20 cellular contexts compared by ENCODE assay signal in genomic region chr11:89355649-89356048, GRCh38.
A peak's percentile ranks its signal among the peaks of the same experiment; 100 is the strongest.
DNase-seq lines count a peak whose midpoint lies in the region; ATAC-seq, FAIRE-seq and TF ChIP-seq lines count a peak whose summit lies in the region.
"Had no signal": no experiment of that assay in that cellular context is flagged by ENCODE, and none has a peak within 500 bp of the region (broad histone marks: within the 10 kb centered on the region; RNA-seq: fewer than 3 reads in every experiment).

No MANE protein-coding gene starts in this region.

- H3K36me3 Mint-ChIP-seq in astrocyte (ENCODE audit: low read depth, unreplicated experiment): peaks cover 2% of the 10 kb centered on the region
- H3K36me3 Mint-ChIP-seq: IgD-negative memory B cell had no signal

- no peak overlapping the region for H3K27ac ChIP-seq in astrocyte (ENCODE audit: low read depth, low read length)

- no peaks in the 10 kb centered on the region for H3K9me3 Mint-ChIP-seq in astrocyte (ENCODE audit: unreplicated experiment)
- H3K9me3 Mint-ChIP-seq: CD4-positive, alpha-beta T cell; GM23338; HFFc6 had no signal

- H2AFZ ChIP-seq in astrocyte (ENCODE audit: low read depth, low read length): no peak overlapping the region
- H2AFZ ChIP-seq: GM23338 had no signal

- H3K27ac Mint-ChIP-seq in astrocyte (ENCODE audit: unreplicated experiment): no peak overlapping the region
- H3K27ac Mint-ChIP-seq: CD4-positive, alpha-beta T cell; GM23338; HFFc6; IgD-negative memory B cell had no signal

- no peaks in the 10 kb centered on the region for H3K4me1 ChIP-seq in astrocyte (ENCODE audit: insufficient read depth, low read length)
- H3K4me1 ChIP-seq: BE2C, Caco-2 had no signal

- no peak overlapping the region for H3K4me3 Mint-ChIP-seq in astrocyte (ENCODE audit: unreplicated experiment)
- H3K4me3 Mint-ChIP-seq: CD4-positive, alpha-beta T cell; GM23338; HFFc6; IgD-negative memory B cell had no signal

- no peak overlapping the region for H3K4me2 ChIP-seq in astrocyte (ENCODE audit: low read length)
- H3K4me2 ChIP-seq: GM23338 had no signal

- H3K27me3 ChIP-seq in astrocyte (ENCODE audit: insufficient read depth, low read length): no peaks in the 10 kb centered on the region
- H3K27me3 ChIP-seq: BE2C had no signal

- FAIRE-seq in HTR-8/SVneo (lab: Jason Lieb, UNC) (peak; percentile 74), astrocyte (lab: Jason Lieb, UNC) (peak; percentile 29), frontal cortex (lab: Jason Lieb, UNC) (peak; percentile 85)
- FAIRE-seq: GM12891, HepG2 had no signal

- H3K4me3 ChIP-seq in astrocyte (ENCODE audit: insufficient read depth, low read depth, low read length) (no peak overlapping the region), epithelial cell of esophagus (ENCODE audit: low read length) (no peak overlapping the region)
- H3K4me3 ChIP-seq: GM23338 had no signal

- ATAC-seq in HG03432 (IDR thresholded peaks at IDR 0.05; ENCODE audit: unreplicated experiment) (no peak), GM18909 (IDR thresholded peaks at IDR 0.05; ENCODE audit: poor library complexity, unreplicated experiment) (no peak)
- ATAC-seq: GM23338, HCT116, HepG2 had no signal

- no peaks in the 10 kb centered on the region for H4K20me1 ChIP-seq in astrocyte (ENCODE audit: insufficient read depth, low read length)

- no peaks in the 10 kb centered on the region for H3K79me2 ChIP-seq in astrocyte (ENCODE audit: insufficient read depth, low read length)

- H3K9ac ChIP-seq in astrocyte (ENCODE audit: low read length): no peak overlapping the region

- TF ChIP-seq CTCF in astrocyte (IDR thresholded peaks at IDR 0.05; ENCODE audit: insufficient read depth, low read depth, low read length) (no peak), epithelial cell of esophagus (IDR thresholded peaks at IDR 0.05; ENCODE audit: insufficient read depth, low read depth, low read length, missing control alignments) (no peak)

- no peaks in the 10 kb centered on the region for H3K9me3 ChIP-seq in astrocyte (ENCODE audit: insufficient read depth, low read depth, low read length)
- H3K9me3 ChIP-seq: BE2C, Caco-2 had no signal

- no peak for DNase-seq in HTR-8/SVneo (ENCODE audit: insufficient read length, low spot score)
- DNase-seq in astrocyte (ENCODE audit: low read depth): no peak
- DNase-seq in epithelial cell of esophagus (ENCODE audit: low read depth): peak; percentile 86
- no peak for DNase-seq in frontal cortex (ENCODE audit: low spot score in 2 of 2)
- no peak for DNase-seq in HT-29 (ENCODE audit: low spot score)
- DNase-seq: ACHN; BE2C; C1 segment of cervical spinal cord; Caco-2; CD4-positive, alpha-beta T cell; H7; HFFc6; KBM-7 had no signal

- no peaks in the 10 kb centered on the region for H3K4me1 Mint-ChIP-seq in astrocyte (ENCODE audit: low read depth, unreplicated experiment)

- no peaks in the 10 kb centered on the region for H3K27me3 Mint-ChIP-seq in astrocyte (ENCODE audit: low read depth, unreplicated experiment)
- H3K27me3 Mint-ChIP-seq: CD4-positive, alpha-beta T cell; IgD-negative memory B cell had no signal

- peaks cover 3% of the 10 kb centered on the region for H3K36me3 ChIP-seq in astrocyte (ENCODE audit: insufficient read depth, low read length)
- H3K36me3 ChIP-seq: BE2C had no signal
